18 cellular contexts compared by ENCODE assay signal in genomic region chr21:28136687-28137086, GRCh38.
DNase-seq lines count a peak whose midpoint lies in the region; ATAC-seq and TF ChIP-seq lines count a peak whose summit lies in the region.
"Had no signal": no experiment of that assay in that cellular context is flagged by ENCODE, and none has a peak within 500 bp of the region (broad histone marks: within the 10 kb centered on the region; RNA-seq: fewer than 3 reads in every experiment).

No MANE protein-coding gene starts in this region.

- peak; percentile 73 for DNase-seq in AG09309 (ENCODE audit: low read depth)
- DNase-seq in GM23248: peak; percentile 16
- DNase-seq in PC-3: peak; percentile 29
- DNase-seq in mesothelial cell of epicardium (ENCODE audit: low spot score in 2 of 2, unreplicated experiment in 2 of 2): no peak
- DNase-seq in T-helper 2 cell treated with Interferon-gamma antibody and Interleukin-4, amounts not matched to agents 5 μg/mL and 100 μg/mL, for 36 hours (ENCODE audit: low spot score): no peak
- no peak for DNase-seq in stimulated activated CD4-positive, alpha-beta T cell treated with anti-CD3 and anti-CD28 coated beads, Interleukin-2, amount 100 ng/mL, for 24 hours
- no peak for DNase-seq in activated CD8-positive, alpha-beta memory T cell treated with anti-CD3 and anti-CD28 coated beads for 24 hours
- DNase-seq: CD8-positive, alpha-beta memory T cell; NCI-H1092; NCI-H2227 treated with DMSO at 0.1 percent for 48 hours; NCI-H524 treated with DMSO at 0.1 percent for 48 hours; Right ventricle myocardium superior had no signal

- peaks cover 9% of the 10 kb centered on the region for H3K4me1 Mint-ChIP-seq in mesothelial cell of epicardium
- no peaks in the 10 kb centered on the region for H3K4me1 Mint-ChIP-seq in T-helper 2 cell treated with Interferon-gamma antibody and Interleukin-4, amounts not matched to agents 5 μg/mL and 100 μg/mL, for 36 hours (ENCODE audit: low read depth)
- H3K4me1 Mint-ChIP-seq: B cell; CD8-positive, alpha-beta memory T cell; IgD-negative memory B cell had no signal

- H3K4me2 ChIP-seq in GM23248 (ENCODE audit: unreplicated experiment) (peak overlapping the region; percentile 35), PC-3 (ENCODE audit: low read length) (no peak overlapping the region)

- POLR2A ChIA-PET in PC-3 (lab: Charles Lee; ENCODE audit: unreplicated experiment): no interaction called here

- peaks cover 29% of the 10 kb centered on the region for H3K36me3 Mint-ChIP-seq in mesothelial cell of epicardium
- H3K36me3 Mint-ChIP-seq in T-helper 2 cell treated with Interferon-gamma antibody and Interleukin-4, amounts not matched to agents 5 μg/mL and 100 μg/mL, for 36 hours (ENCODE audit: low read depth): no peaks in the 10 kb centered on the region
- H3K36me3 Mint-ChIP-seq: CD8-positive, alpha-beta memory T cell had no signal

- no peaks in the 10 kb centered on the region for H3K9me3 ChIP-seq in GM23248 (ENCODE audit: low read depth)
- H3K9me3 ChIP-seq in PC-3 (ENCODE audit: low read length): no peaks in the 10 kb centered on the region

- H4K20me1 ChIP-seq in GM23248 (ENCODE audit: insufficient read depth) (no peaks in the 10 kb centered on the region), PC-3 (ENCODE audit: low read length) (no peaks in the 10 kb centered on the region)

- H3F3A ChIP-seq in GM23248 (ENCODE audit: insufficient read depth) (no peaks in the 10 kb centered on the region), PC-3 (ENCODE audit: low read length, unreplicated experiment) (no peaks in the 10 kb centered on the region)

- H3K79me2 ChIP-seq in GM23248 (ENCODE audit: insufficient read depth) (no peaks in the 10 kb centered on the region), PC-3 (ENCODE audit: low read length) (no peaks in the 10 kb centered on the region)

- H3K27me3 Mint-ChIP-seq in mesothelial cell of epicardium (ENCODE audit: low read depth): no peaks in the 10 kb centered on the region
- no peaks in the 10 kb centered on the region for H3K27me3 Mint-ChIP-seq in T-helper 2 cell treated with Interferon-gamma antibody and Interleukin-4, amounts not matched to agents 5 μg/mL and 100 μg/mL, for 36 hours (ENCODE audit: low read depth)
- H3K27me3 Mint-ChIP-seq: B cell; CD8-positive, alpha-beta memory T cell; IgD-negative memory B cell had no signal

- H3K4me1 ChIP-seq in GM23248 (ENCODE audit: insufficient read depth): peaks cover 5% of the 10 kb centered on the region; the same call in 1 of the 2 replicates
- no peaks in the 10 kb centered on the region for H3K4me1 ChIP-seq in PC-3 (ENCODE audit: insufficient read depth, low read length)

- H3K4me3 ChIP-seq in AG09309 (ENCODE audit: control insufficient read depth, low read depth, low read length) (no peak overlapping the region), GM23248 (no peak overlapping the region), PC-3 (ENCODE audit: low read length) (no peak overlapping the region)

- H2AFZ ChIP-seq in GM23248 (no peak overlapping the region; the same call in 1 of the 2 replicates), PC-3 (ENCODE audit: low read length) (peak overlapping the region; percentile 16; the same call in 1 of the 2 replicates)

- H3K27me3 ChIP-seq in GM23248 (replicated peaks; ENCODE audit: insufficient read depth) (no peaks in the 10 kb centered on the region), PC-3 (ENCODE audit: low read length) (no peaks in the 10 kb centered on the region)

- intact Hi-C loops in PC-3 (cut with micrococcal nuclease): loop anchor here (5.0 kb wide), 1 partner anchor 111 kb away; no protein-coding TSS in a partner anchor

- H3K9ac ChIP-seq in GM23248 (no peak overlapping the region), PC-3 (ENCODE audit: low read length) (no peak overlapping the region)

- ATAC-seq in PC-3 (peak; percentile 93), HG02588 (IDR thresholded peaks at IDR 0.05; ENCODE audit: unreplicated experiment) (no peak)
- ATAC-seq: HCT116, Panc1, SK-N-SH treated with all-trans-retinoic acid at 6 μM for 48 hours had no signal

- no TSS peak for BruUV-seq in PC-3 (replicated peaks; lab: Mats Ljungman, UMichigan)

- peaks cover 40% of the 10 kb centered on the region for H3K9me3 Mint-ChIP-seq in mesothelial cell of epicardium
- H3K9me3 Mint-ChIP-seq in T-helper 2 cell treated with Interferon-gamma antibody and Interleukin-4, amounts not matched to agents 5 μg/mL and 100 μg/mL, for 36 hours: peaks cover 18% of the 10 kb centered on the region

- TF ChIP-seq CTCF in AG09309 (IDR thresholded peaks at IDR 0.05; ENCODE audit: control insufficient read depth, insufficient read depth, low read depth, low read length, missing control alignments) (no peak), PC-3 (conservative IDR thresholded peaks at IDR 0.05; ENCODE audit: low read depth, low read length) (no peak), mesothelial cell of epicardium (IDR thresholded peaks at IDR 0.05; ENCODE audit: unreplicated experiment) (no peak)

- H3K9me2 ChIP-seq in GM23248 (ENCODE audit: insufficient read depth) (no peaks in the 10 kb centered on the region), PC-3 (replicated peaks; ENCODE audit: low read length) (no peaks in the 10 kb centered on the region)

- in situ Hi-C loops in GM23248 (cut with MboI): no loop called here

- no peak overlapping the region for H3K27ac ChIP-seq in GM23248
- no peak overlapping the region for H3K27ac ChIP-seq in PC-3 (ENCODE audit: low read length)

- no peaks in the 10 kb centered on the region for H3K36me3 ChIP-seq in GM23248 (ENCODE audit: low read depth)
- no peaks in the 10 kb centered on the region for H3K36me3 ChIP-seq in PC-3 (ENCODE audit: low read depth, low read length)

- H3K4me3 Mint-ChIP-seq in mesothelial cell of epicardium: no peak overlapping the region
- H3K4me3 Mint-ChIP-seq in T-helper 2 cell treated with Interferon-gamma antibody and Interleukin-4, amounts not matched to agents 5 μg/mL and 100 μg/mL, for 36 hours: no peak overlapping the region
- H3K4me3 Mint-ChIP-seq: B cell; CD8-positive, alpha-beta memory T cell; IgD-negative memory B cell had no signal

- H3K27ac Mint-ChIP-seq in mesothelial cell of epicardium: peak overlapping the region; percentile 35
- H3K27ac Mint-ChIP-seq in T-helper 2 cell treated with Interferon-gamma antibody and Interleukin-4, amounts not matched to agents 5 μg/mL and 100 μg/mL, for 36 hours: no peak overlapping the region
- H3K27ac Mint-ChIP-seq: B cell; CD8-positive, alpha-beta memory T cell; IgD-negative memory B cell had no signal

- CTCF ChIA-PET in PC-3 (lab: Charles Lee): no interaction called here

- 7 to 16% methylated on average over 2 of the region's 2 CpGs for whole genome bisulfite sequencing in GM23248 (ENCODE audit: low coverage in 1 of 2, low lambda C conversion rate in 2 of 2, missing lambda C conversion rate in 2 of 2), 2 experiments

Comparison
In these comparisons a context has a peak if more than half of its experiments do, and no peak if none do; other contexts are left out.
1. DNase-seq: peak in AG09309 (single experiment), GM23248 (single experiment) and PC-3 (single experiment); none in mesothelial cell of epicardium (0 of 2), T-helper 2 cell treated with Interferon-gamma antibody and Interleukin-4, amounts not matched to agents 5 μg/mL and 100 μg/mL, for 36 hours (single experiment), stimulated activated CD4-positive, alpha-beta T cell treated with anti-CD3 and anti-CD28 coated beads, Interleukin-2, amount 100 ng/mL, for 24 hours (0 of 2) and activated CD8-positive, alpha-beta memory T cell treated with anti-CD3 and anti-CD28 coated beads for 24 hours (single experiment).